ENCODE assay signal across 8 cellular contexts in genomic region chr15:88467935-88468528, GRCh38. TPM values are rescaled to one million over a fixed set of nuclear protein-coding genes. Genes with fewer than 3 reads are reported as not detected.
DNase-seq lines count a peak whose midpoint lies in the region; ATAC-seq and TF ChIP-seq lines count a peak whose summit lies in the region.

No MANE protein-coding gene starts in this region.

- H4K20me1 ChIP-seq in SK-N-SH (ENCODE audit: insufficient read depth) = no peaks in the 10 kb centered on the region
- no peaks in the 10 kb centered on the region for H4K20me1 ChIP-seq in osteoblast (ENCODE audit: insufficient read depth, low read length)

- TF ChIP-seq CTCF in SK-N-SH (IDR thresholded peaks at IDR 0.05) (peak; percentile 47), osteoblast (IDR thresholded peaks at IDR 0.05; ENCODE audit: extremely low read depth, low read depth, low read length) (peak; percentile 55)

- WGBS in SK-N-SH (ENCODE audit: low lambda C conversion rate) = 2% methylated on average over 16 of the region's 17 CpGs

- H3K27me3 ChIP-seq in CD8-positive, alpha-beta memory T cell (ENCODE audit: insufficient read depth, low read length, poor library complexity, severe bottlenecking) = no peaks in the 10 kb centered on the region
- H3K27me3 ChIP-seq in HAP-1 (ENCODE audit: low read depth) (no peaks in the 10 kb centered on the region), SK-N-SH (ENCODE audit: insufficient read depth) (no peaks in the 10 kb centered on the region), osteoblast (ENCODE audit: insufficient read depth, low read length) (no peaks in the 10 kb centered on the region)

- H3K79me2 ChIP-seq in SK-N-SH (ENCODE audit: insufficient read depth) = peaks cover 39% of the 10 kb centered on the region
- peaks cover 40% of the 10 kb centered on the region for H3K79me2 ChIP-seq in osteoblast (ENCODE audit: insufficient read depth, low read length)

- ATAC-seq in GM21528 (IDR thresholded peaks at IDR 0.05; ENCODE audit: low FRiP score, unreplicated experiment) = no peak

- H3K4me1 Mint-ChIP-seq in CD8-positive, alpha-beta memory T cell = peaks cover 28 to 35% (median 30%) of the 10 kb centered on the region in 3 donors

- H2AFZ ChIP-seq in SK-N-SH (ENCODE audit: low read depth) (peak overlapping the region; percentile 65), osteoblast (ENCODE audit: low read length) (peak overlapping the region; percentile 92)

- H3K4me2 ChIP-seq in SK-N-SH = peak overlapping the region; percentile 88
- H3K4me2 ChIP-seq in osteoblast (ENCODE audit: insufficient read depth, low read length) = peak overlapping the region; percentile 86

- in situ Hi-C loops in HAP-1 (cut with MboI; ENCODE audit: low sequenced_read_pairs) = loop anchor here (5.0 kb wide), 1 partner anchor 434 kb away; no protein-coding TSS in a partner anchor

- H3K36me3 Mint-ChIP-seq in CD8-positive, alpha-beta memory T cell = peaks cover 0 to 54% (median 10%) of the 10 kb centered on the region in 3 donors

- H3F3A ChIP-seq in SK-N-SH (replicated peaks; ENCODE audit: insufficient read depth) = peaks cover 9% of the 10 kb centered on the region

- H3K9me3 ChIP-seq in CD8-positive, alpha-beta memory T cell (ENCODE audit: low read length) = no peaks in the 10 kb centered on the region
- no peaks in the 10 kb centered on the region for H3K9me3 ChIP-seq in HAP-1
- no peaks in the 10 kb centered on the region for H3K9me3 ChIP-seq in SK-N-SH
- no peaks in the 10 kb centered on the region for H3K9me3 ChIP-seq in osteoblast (ENCODE audit: low read depth, low read length)

- H3K4me1 ChIP-seq in CD8-positive, alpha-beta memory T cell (ENCODE audit: insufficient read depth, low read length) = peaks cover 23% of the 10 kb centered on the region
- H3K4me1 ChIP-seq in HAP-1 = peaks cover 27% of the 10 kb centered on the region
- peaks cover 8 to 17% of the 10 kb centered on the region in 2 experiments; a peak in 3 of 4 replicates for H3K4me1 ChIP-seq in SK-N-SH (ENCODE audit: control insufficient read depth in 1 of 2, insufficient read depth in 2 of 2, low read depth in 1 of 2, low read length in 1 of 2)
- H3K4me1 ChIP-seq in osteoblast (ENCODE audit: insufficient read depth, low read length) = peaks cover 24% of the 10 kb centered on the region

- TF ChIP-seq EP300 in SK-N-SH (IDR thresholded peaks at IDR 0.05; ENCODE audit: borderline replicate concordance in 1 of 2, low read depth in 1 of 2, low read length in 1 of 2) = no peak

- H3K27ac ChIP-seq in CD8-positive, alpha-beta memory T cell (ENCODE audit: low read depth, low read length) = peak overlapping the region; percentile 91
- peak overlapping the region; percentile 77 to 95; a peak in 3 of 4 replicates for H3K27ac ChIP-seq in SK-N-SH (ENCODE audit: low read depth in 2 of 2, low read length in 1 of 2)
- peak overlapping the region; percentile 98 for H3K27ac ChIP-seq in osteoblast (ENCODE audit: low read depth, low read length)

- H3K9me3 Mint-ChIP-seq in CD8-positive, alpha-beta memory T cell = no peaks in the 10 kb centered on the region

- peaks cover 0 to 2% of the 10 kb centered on the region in 2 donors for H3K27me3 Mint-ChIP-seq in CD8-positive, alpha-beta memory T cell

- no peak for DNase-seq in CD8-positive, alpha-beta memory T cell
- DNase-seq in HAP-1 (ENCODE audit: low spot score in 2 of 2) (peak; percentile 47 to 74), SK-N-SH (peak; percentile 42), erythroblast (lab: John Stamatoyannopoulos, UW) (peak; percentile 50 to 54), osteoblast (ENCODE audit: insufficient read length, low spot score, missing footprints) (no peak), DMS79 (lab: John Stamatoyannopoulos, UW) (no peak), posterior vena cava (ENCODE audit: low spot score) (no peak)

- H3K4me3 ChIP-seq in CD8-positive, alpha-beta memory T cell (ENCODE audit: low read length) = peak overlapping the region; percentile 88
- peak overlapping the region; percentile 85 for H3K4me3 ChIP-seq in HAP-1
- peak overlapping the region; percentile 94 to 97 for H3K4me3 ChIP-seq in SK-N-SH (ENCODE audit: low read depth in 2 of 2, low read length in 1 of 2)
- peak overlapping the region; percentile 87 for H3K4me3 ChIP-seq in osteoblast (ENCODE audit: insufficient read depth, low read length)

- POLR2A ChIA-PET in CD8-positive, alpha-beta memory T cell (lab: Charles Lee) = interaction anchor here (1.0 kb wide), 3 partner anchors 171 to 867 kb away, joined by 3 to 7 read pairs (median 3); partner anchors contain the start of gene ISG20
- POLR2A ChIA-PET in SK-N-SH (lab: Yijun Ruan, JAX) = interaction anchor here (0.5 to 1.0 kb wide), 3 partner anchors 12 to 211 kb away, joined by 3 to 4 read pairs (median 4); partner anchors contain the start of gene NTRK3

- peak overlapping the region in 6 of 7 donors; percentile 96 to 100 (median 98) for H3K4me3 Mint-ChIP-seq in CD8-positive, alpha-beta memory T cell

- CTCF ChIA-PET in CD8-positive, alpha-beta memory T cell (lab: Charles Lee) = interaction anchor here (1.4 to 1.8 kb wide), 3 partner anchors 13 to 437 kb away, joined by 3 to 10 read pairs (median 4); no protein-coding TSS in a partner anchor
- CTCF ChIA-PET in SK-N-SH (lab: Yijun Ruan, JAX) = interaction anchor here (0.7 to 5.3 kb wide), 10 partner anchors 9 to 437 kb away, joined by 3 to 31 read pairs (median 4); no protein-coding TSS in a partner anchor

- H3K9ac ChIP-seq in SK-N-SH = peak overlapping the region; percentile 77

- TF ChIP-seq POLR2A in erythroblast (IDR thresholded peaks at IDR 0.05; ENCODE audit: low read length) = no peak

- no peak for TF ChIP-seq RAD21 in SK-N-SH (IDR thresholded peaks at IDR 0.05; ENCODE audit: low read length)

- H3K36me3 ChIP-seq in CD8-positive, alpha-beta memory T cell (ENCODE audit: insufficient read depth, low read length) = peaks cover 13% of the 10 kb centered on the region
- H3K36me3 ChIP-seq in HAP-1 (replicated peaks) (peaks cover 63% of the 10 kb centered on the region), SK-N-SH (replicated peaks in 1 of 2; ENCODE audit: control insufficient read depth in 1 of 2, insufficient read depth in 2 of 2, low read length in 1 of 2) (peaks cover 10 to 44% of the 10 kb centered on the region in 2 experiments), osteoblast (ENCODE audit: insufficient read depth, low read length) (peaks cover 37% of the 10 kb centered on the region)

- intact Hi-C loops in posterior vena cava (cut with DNase I) = no loop called here

- peak overlapping the region; percentile 96 to 100 (median 99) for H3K27ac Mint-ChIP-seq in CD8-positive, alpha-beta memory T cell

- H3K9me2 ChIP-seq in SK-N-SH = no peaks in the 10 kb centered on the region

TF ChIP-seq in SK-N-SH, 30 proteins besides CTCF, POLR2A, EP300 and RAD21:
- no peak for TF ChIP-seq GATA2 (CRISPR knock-in tag; IDR thresholded peaks at IDR 0.05)
- TF ChIP-seq SIN3A (IDR thresholded peaks at IDR 0.05; ENCODE audit: borderline replicate concordance, low read depth, low read length) = no peak
- no peak for TF ChIP-seq MXI1 (IDR thresholded peaks at IDR 0.05; ENCODE audit: low read depth, low read length)

RNA-seq across cellular contexts. Expression of gene MRPS11, which starts 0.5 kb away (rescaled TPM):
- total RNA-seq in CD8-positive, alpha-beta memory T cell = 10 to 100 TPM; 80.1 to 81.0 TPM
- 65.5 TPM for polyA plus RNA-seq in CD8-positive, alpha-beta memory T cell
- polyA plus RNA-seq in SK-N-SH (2012; rRNA removed) = 70.0 and 101 TPM in 2 replicates
- 66.9 TPM in 2 replicates for polyA plus RNA-seq in SK-N-SH (2012; cell fraction: cytosol; rRNA removed)
- polyA plus RNA-seq in SK-N-SH (2012; cell fraction: nucleus; rRNA removed) = 50.3 and 60.9 TPM in 2 replicates
- total RNA-seq in osteoblast (17.7 and 18.3 TPM in 2 replicates), posterior vena cava (10 to 100 TPM; 24.2 to 32.9 TPM)

RNA-seq across cellular contexts. Expression of gene MRPL46, which starts 0.8 kb away (rescaled TPM):
- 10 to 100 TPM; 48.5 to 53.6 TPM for total RNA-seq in CD8-positive, alpha-beta memory T cell
- 51.2 TPM for polyA plus RNA-seq in CD8-positive, alpha-beta memory T cell
- 33.8 and 36.6 TPM in 2 replicates for polyA plus RNA-seq in SK-N-SH (2012; rRNA removed)
- polyA plus RNA-seq in SK-N-SH (2012; cell fraction: cytosol; rRNA removed) = 37.6 and 40.1 TPM in 2 replicates
- polyA plus RNA-seq in SK-N-SH (2012; cell fraction: nucleus; rRNA removed) = 22.0 and 22.1 TPM in 2 replicates
- total RNA-seq in osteoblast (11.2 and 13.0 TPM in 2 replicates), posterior vena cava (10 to 100 TPM; 16.2 to 16.4 TPM)

Comparison
In these comparisons a context has a peak if more than half of its experiments do, and no peak if none do; other contexts are left out.
1. DNase-seq: peak in HAP-1 (2 of 2), SK-N-SH (single experiment) and erythroblast (2 of 2); none in CD8-positive, alpha-beta memory T cell (0 of 5), osteoblast (single experiment), DMS79 (single experiment) and posterior vena cava (single experiment).
2. Peak in every context shown above with its lines, with median percentiles within 50 percentile points of each other: H3K27ac ChIP-seq and H3K4me3 ChIP-seq.